Comparison of ENCODE assay signal across 1 cellular context in the genomic region with DNA sequence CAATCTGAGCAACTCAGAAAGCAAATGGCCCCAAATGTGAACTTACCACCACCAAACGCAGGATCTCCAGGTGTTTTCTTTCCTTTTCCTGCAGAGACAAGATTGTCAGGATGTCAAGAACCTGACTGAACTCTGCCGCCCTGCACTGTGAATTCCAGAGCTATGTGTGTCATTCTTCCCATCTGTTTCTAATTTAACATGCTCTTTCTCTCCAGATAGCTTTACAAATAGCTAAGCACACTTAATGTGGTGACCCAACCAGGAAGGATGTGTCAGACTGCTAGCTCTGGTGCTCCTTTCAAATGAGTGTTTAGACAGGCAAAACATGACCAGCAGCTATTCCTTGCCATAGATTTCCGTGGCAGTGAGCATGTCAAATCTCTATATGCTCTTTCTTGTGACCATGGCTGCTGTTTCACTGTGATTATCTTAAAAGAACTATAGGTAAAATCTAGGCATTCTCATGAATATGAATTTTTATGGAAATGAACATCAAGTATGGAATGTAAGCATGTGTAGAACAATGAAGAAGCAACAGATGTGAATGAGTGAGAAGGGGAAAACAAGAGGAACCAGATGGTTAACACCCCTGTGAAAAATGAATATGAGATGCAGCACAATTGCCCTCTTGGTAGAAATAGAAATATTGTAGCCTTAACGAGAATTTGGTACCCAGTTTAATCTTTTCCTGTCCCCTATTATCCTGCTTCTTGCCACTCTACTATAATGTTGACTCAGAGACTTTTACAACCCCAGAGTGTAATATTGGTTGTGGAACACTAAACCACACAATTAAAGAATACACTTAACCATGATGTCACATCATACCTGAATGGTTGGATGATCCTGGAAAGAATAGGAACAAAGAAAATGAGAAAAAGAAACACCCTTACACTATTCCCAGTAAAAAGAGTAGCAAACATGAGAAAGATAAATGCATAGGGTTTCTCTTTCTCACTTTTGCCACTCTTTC.
TF ChIP-seq lines count a peak whose summit lies in the region.

No MANE protein-coding gene starts in this region.

TF ChIP-seq in SK-N-SH, 30 proteins besides CTCF, POLR2A, EP300 and RAD21 (continued from another document):
- TF ChIP-seq USF1 (IDR thresholded peaks at IDR 0.05; ENCODE audit: borderline replicate concordance, low read depth) = no peak
- no peak for TF ChIP-seq SMC3 (IDR thresholded peaks at IDR 0.05; ENCODE audit: low read depth, low read length)
- TF ChIP-seq TCF12 (IDR thresholded peaks at IDR 0.05) = peak; percentile 100
- TF ChIP-seq RFX5 (IDR thresholded peaks at IDR 0.05; ENCODE audit: low read length) = no peak
- no peak for TF ChIP-seq MXI1 (IDR thresholded peaks at IDR 0.05; ENCODE audit: low read depth, low read length)
- TF ChIP-seq FOXM1 (IDR thresholded peaks at IDR 0.05; ENCODE audit: low read depth) = peak; percentile 89
- peak; percentile 96 for TF ChIP-seq PBX3 (IDR thresholded peaks at IDR 0.05)
- no peak for TF ChIP-seq EZH2phosphoT487 (IDR thresholded peaks at IDR 0.05; ENCODE audit: borderline replicate concordance, low read depth)
- peak; percentile 93 for TF ChIP-seq SIN3A (IDR thresholded peaks at IDR 0.05; ENCODE audit: borderline replicate concordance, low read depth, low read length)
- no peak; the same call in 1 of the 2 replicates for TF ChIP-seq YY1 (IDR thresholded peaks at IDR 0.05; ENCODE audit: low read depth)
- no peak for TF ChIP-seq NRF1 (IDR thresholded peaks at IDR 0.05; ENCODE audit: low read depth, low read length)
- TF ChIP-seq ELF1 (IDR thresholded peaks at IDR 0.05) = peak; percentile 70; the same call in 1 of the 2 replicates
- peak; percentile 51 for TF ChIP-seq CHD2 (IDR thresholded peaks at IDR 0.05; ENCODE audit: low read length, partially characterized antibody)
- peak; percentile 47 for TF ChIP-seq GABPA (IDR thresholded peaks at IDR 0.05; ENCODE audit: low read depth)
- peak; percentile 97 for TF ChIP-seq JUND (IDR thresholded peaks at IDR 0.05)
- TF ChIP-seq TAF1 (IDR thresholded peaks at IDR 0.05; ENCODE audit: borderline replicate concordance, low read depth, low read length) = peak; percentile 57; the same call in 1 of the 2 replicates
- peak; percentile 95 for TF ChIP-seq POLR2AphosphoS5 (IDR thresholded peaks at IDR 0.05; ENCODE audit: low read depth, low read length)
- peak; percentile 98 for TF ChIP-seq TEAD4 (IDR thresholded peaks at IDR 0.05; ENCODE audit: borderline replicate concordance, insufficient read depth)
- TF ChIP-seq IRF3 (IDR thresholded peaks at IDR 0.05; ENCODE audit: low read depth, low read length) = no peak
- peak; percentile 62; the same call in 1 of the 2 replicates for TF ChIP-seq MEF2A (IDR thresholded peaks at IDR 0.05; ENCODE audit: borderline replicate concordance, low read depth)
- TF ChIP-seq NFIC (IDR thresholded peaks at IDR 0.05; ENCODE audit: borderline replicate concordance) = peak; percentile 87
- no peak for TF ChIP-seq USF2 (IDR thresholded peaks at IDR 0.05; ENCODE audit: borderline replicate concordance, low read depth, low read length)
- TF ChIP-seq ZBTB33 (IDR thresholded peaks at IDR 0.05; ENCODE audit: borderline replicate concordance, low read depth) = peak; percentile 80
- peak; percentile 96 for TF ChIP-seq RXRA (IDR thresholded peaks at IDR 0.05; ENCODE audit: borderline replicate concordance, low read depth)
- peak; percentile 94 for TF ChIP-seq FOSL2 (IDR thresholded peaks at IDR 0.05; ENCODE audit: borderline replicate concordance, low read depth)
- no peak for TF ChIP-seq GATA2 (CRISPR knock-in tag; IDR thresholded peaks at IDR 0.05)
TF ChIP-seq in SK-N-SH: peak in this region for 18.
